In genomic region chr1:158049867-158050266, GRCh38 we compare ENCODE assay signal across 22 cellular contexts. TPM values are rescaled to one million over a fixed set of nuclear protein-coding genes. Genes with fewer than 3 reads are reported as not detected.
"Had no signal": no experiment of that assay in that cellular context is flagged by ENCODE, and none has a peak within 500 bp of the region (broad histone marks: within the 10 kb centered on the region; RNA-seq: fewer than 3 reads in every experiment).

No MANE protein-coding gene starts in this region.

- ATAC-seq: activated CD8-positive, alpha-beta T cell treated with anti-CD3 and anti-CD28 coated beads, Interleukin-2, amount 10 ng/mL, durations not matched to agents 7 days and 5 days; activated naive CD4-positive, alpha-beta T cell treated with anti-CD3 and anti-CD28 coated beads, Interleukin-2, amount 50 U/mL, for 72 hours; activated T-cell treated with anti-CD3 and anti-CD28 coated beads, Interleukin-2, amount 50 U/mL, for 72 hours; natural killer cell had no signal

- H3K9me3 ChIP-seq: breast epithelium, neutrophil, right atrium auricular region, tibial nerve had no signal

- H3K36me3 ChIP-seq: breast epithelium, neutrophil, right atrium auricular region had no signal

- H3K36me3 Mint-ChIP-seq: activated naive CD4-positive, alpha-beta T cell treated with anti-CD3 and anti-CD28 coated beads, Interleukin-2, amount 50 U/mL, for 72 hours; natural killer cell had no signal

- H3K9me3 Mint-ChIP-seq: activated B cell treated with CpG ODN at 0.5 μM for 24 hours; activated CD4-positive, alpha-beta T cell treated with anti-CD3 and anti-CD28 coated beads, Interleukin-2, amount 10 ng/mL, durations not matched to agents 24 days and 14 days; activated naive CD4-positive, alpha-beta T cell treated with anti-CD3 and anti-CD28 coated beads, Interleukin-2, amount 50 U/mL, for 72 hours; activated T-cell treated with anti-CD3 and anti-CD28 coated beads, Interleukin-2, amount 50 U/mL, for 72 hours; natural killer cell had no signal

- H3K27ac Mint-ChIP-seq: activated B cell treated with CpG ODN at 0.5 μM for 24 hours; activated CD4-positive, alpha-beta T cell treated with anti-CD3 and anti-CD28 coated beads, Interleukin-2, amount 10 ng/mL, durations not matched to agents 24 days and 14 days; activated CD8-positive, alpha-beta T cell treated with anti-CD3 and anti-CD28 coated beads, Interleukin-2, amount 10 ng/mL, durations not matched to agents 7 days and 5 days; activated naive CD4-positive, alpha-beta T cell treated with anti-CD3 and anti-CD28 coated beads, Interleukin-2, amount 50 U/mL, for 72 hours; activated T-cell treated with anti-CD3 and anti-CD28 coated beads, Interleukin-2, amount 50 U/mL, for 72 hours; natural killer cell had no signal

- H3K4me1 ChIP-seq: breast epithelium had no signal

- DNase-seq: activated B cell treated with CpG ODN at 0.5 μM for 24 hours; activated CD4-positive, alpha-beta T cell treated with anti-CD3 and anti-CD28 coated beads, Interleukin-2, amount 10 ng/mL, durations not matched to agents 24 days and 14 days; activated CD8-positive, alpha-beta memory T cell treated with anti-CD3 and anti-CD28 coated beads, Interleukin-2, amount 50 U/mL, for 4 hours; activated CD8-positive, alpha-beta T cell treated with anti-CD3 and anti-CD28 coated beads, Interleukin-2, amount 10 ng/mL, durations not matched to agents 7 days and 5 days; activated gamma-delta T cell; activated T-cell treated with anti-CD3 and anti-CD28 coated beads, Interleukin-2, amount 50 U/mL, for 72 hours; amygdala; glutamatergic neuron; hypothalamus; mesendoderm; natural killer cell; stimulated activated CD4-positive, alpha-beta T cell treated with anti-CD3 and anti-CD28 coated beads, Interleukin-4, amount 100 ng/mL, for 24 hours; stimulated activated naive CD4-positive, alpha-beta T cell; substantia nigra had no signal

- H3K4me3 ChIP-seq: breast epithelium, right atrium auricular region, skin epidermis, tibial nerve had no signal

- H3K27me3 ChIP-seq: breast epithelium, neutrophil, right atrium auricular region, tibial nerve had no signal

- H3K27ac ChIP-seq: breast epithelium, epithelial cell of prostate, neutrophil, right atrium auricular region, skin epidermis, tibial nerve had no signal

- H3K4me1 Mint-ChIP-seq: activated B cell treated with CpG ODN at 0.5 μM for 24 hours; activated CD4-positive, alpha-beta T cell treated with anti-CD3 and anti-CD28 coated beads, Interleukin-2, amount 10 ng/mL, durations not matched to agents 24 days and 14 days; natural killer cell had no signal

- H3K4me3 Mint-ChIP-seq: activated B cell treated with CpG ODN at 0.5 μM for 24 hours; activated CD4-positive, alpha-beta T cell treated with anti-CD3 and anti-CD28 coated beads, Interleukin-2, amount 10 ng/mL, durations not matched to agents 24 days and 14 days; activated CD8-positive, alpha-beta T cell treated with anti-CD3 and anti-CD28 coated beads, Interleukin-2, amount 10 ng/mL, durations not matched to agents 7 days and 5 days; activated T-cell treated with anti-CD3 and anti-CD28 coated beads, Interleukin-2, amount 50 U/mL, for 72 hours; natural killer cell had no signal

RNA-seq across cellular contexts. Expression of gene KIRREL1, which starts 56.4 kb away (rescaled TPM):
- total RNA-seq: activated B cell treated with CpG ODN at 0.5 μM for 24 hours; activated CD8-positive, alpha-beta T cell treated with anti-CD3 and anti-CD28 coated beads, Interleukin-2, amount 10 ng/mL, durations not matched to agents 7 days and 5 days; activated T-cell treated with anti-CD3 and anti-CD28 coated beads, Interleukin-2, amount 50 U/mL, for 72 hours; natural killer cell; T-helper 2 cell treated with Interferon-gamma antibody and Interleukin-4, amounts not matched to agents 100 ng/mL and 5 ng/mL, for 36 hours had no signal
